ENCODE assay signal across 10 cellular contexts in genomic region chr11:45285931-45286632, GRCh38. TPM values are rescaled to one million over a fixed set of nuclear protein-coding genes. Genes with fewer than 3 reads are reported as not detected.
DNase-seq lines count a peak whose midpoint lies in the region; ATAC-seq and TF ChIP-seq lines count a peak whose summit lies in the region.
"Had no signal": no experiment of that assay in that cellular context is flagged by ENCODE, and none has a peak within 500 bp of the region (broad histone marks: within the 10 kb centered on the region; RNA-seq: fewer than 3 reads in every experiment).

SYT13 (minus strand) TSS chr11:45286341; CDS start chr11:45286207, 134 bp downstream.

- no peaks in the 10 kb centered on the region for H3K79me2 ChIP-seq in mesendoderm (ENCODE audit: control insufficient read depth, insufficient read depth, low read length)

- peak within 1 kb of the TSS; percentile 92 for H3K56ac ChIP-seq in mesendoderm (ENCODE audit: low read length)

- H2AK5ac ChIP-seq in mesendoderm (ENCODE audit: low read length) = no peak within 1 kb of the TSS

- H3K9me3 ChIP-seq in tibial nerve = peaks cover 0 to 15% (median 0%) of the 10 kb centered on the region in 4 donors

- H3K36me3 ChIP-seq in mesendoderm (ENCODE audit: control insufficient read depth, insufficient read depth, low read length) (no peaks in the 10 kb centered on the region), tibial nerve (peaks cover 0 to 6% (median 0%) of the 10 kb centered on the region in 3 donors)

- peak within 1 kb of the TSS in 57 of 59 donors; percentile 19 to 77 (median 62) for H3K4me3 ChIP-seq in dorsolateral prefrontal cortex
- H3K4me3 ChIP-seq in mesendoderm (ENCODE audit: low read length) = peak within 1 kb of the TSS; percentile 65
- peak within 1 kb of the TSS in 1 of 4 donors; percentile 23 for H3K4me3 ChIP-seq in tibial nerve

- peak within 1 kb of the TSS; percentile 81 for H3K9ac ChIP-seq in mesendoderm (ENCODE audit: low read length)

- no peak within 1 kb of the TSS for H2BK120ac ChIP-seq in mesendoderm (ENCODE audit: low read depth, low read length)

- H3K23ac ChIP-seq in mesendoderm (ENCODE audit: low read length) = peak within 1 kb of the TSS; percentile 45

- no peak within 1 kb of the TSS for H3K4ac ChIP-seq in mesendoderm (ENCODE audit: low read depth, low read length)

- H4K8ac ChIP-seq in mesendoderm (ENCODE audit: low read depth, low read length) = no peak within 1 kb of the TSS

- TF ChIP-seq EP300 in tibial nerve (IDR thresholded peaks at IDR 0.05) = no peak

- peaks cover 0 to 64% (median 12%) of the 10 kb centered on the region in 45 donors for H3K27me3 ChIP-seq in dorsolateral prefrontal cortex
- no peaks in the 10 kb centered on the region for H3K27me3 ChIP-seq in mesendoderm (ENCODE audit: insufficient read depth, low read length, poor library complexity)
- peaks cover 0 to 81% of the 10 kb centered on the region in 2 donors for H3K27me3 ChIP-seq in tibial nerve

- TF ChIP-seq POLR2A in tibial nerve (IDR thresholded peaks at IDR 0.05) = no peak

- no peak within 1 kb of the TSS for H2BK5ac ChIP-seq in mesendoderm (ENCODE audit: low read length)

- no peak for ATAC-seq in GM19455 (IDR thresholded peaks at IDR 0.05; ENCODE audit: unreplicated experiment)

- peak within 1 kb of the TSS; percentile 59 for H4K5ac ChIP-seq in mesendoderm (ENCODE audit: low read length)

- H3K4me1 ChIP-seq in mesendoderm (ENCODE audit: control insufficient read depth, low read depth, low read length) (peaks cover 3% of the 10 kb centered on the region), tibial nerve (peaks cover 0 to 6% (median 0%) of the 10 kb centered on the region in 4 donors)

- DNase-seq in AG20443 (ENCODE audit: low spot score) = peak; percentile 27
- DNase-seq in NCI-H1436 (lab: John Stamatoyannopoulos, UW) = peak; percentile 72
- DNase-seq in dorsolateral prefrontal cortex = peak in 8 of 10 donors; percentile 61 to 87 (median 72)
- peak; percentile 80 for DNase-seq in mesendoderm
- DNase-seq in stimulated activated CD8-positive, alpha-beta memory T cell treated with anti-CD3 and anti-CD28 coated beads, Interleukin-4, amount 100 ng/mL, for 48 hours = no peak
- no peak for DNase-seq in tibial nerve (ENCODE audit: low spot score in 2 of 2)
- no peak for DNase-seq in KG1 (lab: John Stamatoyannopoulos, UW)
- DNase-seq: activated CD4-positive, alpha-beta memory T cell treated with anti-CD3 and anti-CD28 coated beads for 36 hours had no signal

- no peak for TF ChIP-seq CTCF in dorsolateral prefrontal cortex (IDR thresholded peaks at IDR 0.05 in 54 of 56, conservative IDR thresholded peaks at IDR 0.05 in 2 of 56; ENCODE audit: low read depth in 1 of 56, partially characterized antibody in 56 of 56)
- TF ChIP-seq CTCF in tibial nerve (IDR thresholded peaks at IDR 0.05) = no peak

- WGBS in mesendoderm (ENCODE audit: extremely low coverage, insufficient coverage, low lambda C conversion rate) = no CpG with 5 or more reads among the region's 50 CpGs
- WGBS in tibial nerve, 2 donors = 3 to 5% methylated on average over 48 to 50 of the region's 50 CpGs

- H3K18ac ChIP-seq in mesendoderm (ENCODE audit: low read length) = no peak within 1 kb of the TSS

- no peak within 1 kb of the TSS for H2BK15ac ChIP-seq in mesendoderm (replicated peaks; ENCODE audit: low read depth)

- no peaks in the 10 kb centered on the region for H3K79me1 ChIP-seq in mesendoderm (ENCODE audit: low read length)

- H3K27ac ChIP-seq in dorsolateral prefrontal cortex = peak within 1 kb of the TSS in 49 of 59 donors; percentile 32 to 86 (median 66)
- no peak within 1 kb of the TSS for H3K27ac ChIP-seq in mesendoderm (ENCODE audit: low read depth, low read length)
- peak within 1 kb of the TSS in 1 of 4 donors; percentile 17 for H3K27ac ChIP-seq in tibial nerve
- H3K27ac ChIP-seq: C4-2B had no signal

- intact Hi-C loops in dorsolateral prefrontal cortex (cut with DNase I) = loop anchor here in 1 of 2 donors (10.0 kb wide), 1 partner anchor 141 kb away; the partner anchor contains the start of gene PRDM11

- peak within 1 kb of the TSS; percentile 96 for H3K4me2 ChIP-seq in mesendoderm (ENCODE audit: low read length)

RNA-seq across cellular contexts. Expression of gene SYT13, which starts in this region (rescaled TPM):
- total RNA-seq in dorsolateral prefrontal cortex (100 to 1,000 TPM in 80 of 120 experiments, 10 to 100 TPM in 40; 30.8 to 204 (median 115) TPM), tibial nerve (under 1 TPM in 2 of 4 donors, not detected in 2; 0.21 to 0.44 TPM)
- 1.9 TPM for polyA plus RNA-seq in mesendoderm (2013, experiment 1 of 2)
- polyA plus RNA-seq in mesendoderm (2013, experiment 2 of 2) = 2.1 TPM
- total RNA-seq: activated CD4-positive, alpha-beta memory T cell treated with anti-CD3 and anti-CD28 coated beads for 36 hours had no signal

Comparison
In these comparisons a context has a peak if more than half of its experiments do, and no peak if none do; other contexts are left out.
1. RNA of gene SYT13 (total RNA-seq): 30.8 to 204 TPM in dorsolateral prefrontal cortex; 0.21 to 0.44 TPM in tibial nerve; every median in the first group is over 10 times any median in the second.
2. DNase-seq: peak in AG20443 (single experiment), NCI-H1436 (single experiment), dorsolateral prefrontal cortex (8 of 10) and mesendoderm (single experiment); none in stimulated activated CD8-positive, alpha-beta memory T cell treated with anti-CD3 and anti-CD28 coated beads, Interleukin-4, amount 100 ng/mL, for 48 hours (single experiment), tibial nerve (0 of 2) and KG1 (single experiment).